8 cellular contexts compared by ENCODE assay signal in the genomic region with DNA sequence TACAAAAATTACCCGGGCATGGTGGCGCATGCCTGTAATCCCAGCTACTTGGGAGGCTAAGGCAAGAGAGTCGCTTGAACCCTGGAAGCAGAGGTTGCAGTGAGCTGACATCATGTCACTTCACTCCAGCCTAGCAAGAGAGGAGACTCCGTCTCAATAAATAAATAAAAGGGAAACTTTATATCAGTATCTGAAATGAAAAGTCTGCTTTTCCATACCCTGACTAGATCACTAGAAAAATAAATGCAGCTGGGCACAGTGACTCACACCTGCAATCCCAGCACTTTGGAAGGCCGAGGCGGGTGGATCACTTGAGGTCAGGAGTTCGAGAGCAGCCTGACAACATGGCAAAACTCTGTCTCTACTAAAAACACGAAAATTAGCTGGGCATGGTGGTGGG. TPM values are rescaled to one million over a fixed set of nuclear protein-coding genes. Genes with fewer than 3 reads are reported as not detected.
A peak's percentile ranks its signal among the peaks of the same experiment; 100 is the strongest.
DNase-seq lines count a peak whose midpoint lies in the region; ATAC-seq and TF ChIP-seq lines count a peak whose summit lies in the region.
"Not testable (repeated sequence)": the region's sequence is repeated elsewhere in the genome, so short reads cannot be mapped to it uniquely, and the experiment has no call there.
"Had no signal": no experiment of that assay in that cellular context is flagged by ENCODE, and none has a peak within 500 bp of the region (broad histone marks: within the 10 kb centered on the region; RNA-seq: fewer than 3 reads in every experiment).

No MANE protein-coding gene starts in this region.

- not testable (repeated sequence) for H4K8ac ChIP-seq in IMR-90 (ENCODE audit: low read depth in 2 of 2, low read length in 2 of 2); trophoblast cell (ENCODE audit: low read depth, low read length)

- H3K4me1 ChIP-seq in IMR-90 (ENCODE audit: control insufficient read depth, insufficient read depth, low read length) (peaks cover 10% of the 10 kb centered on the region), trophoblast cell (ENCODE audit: control insufficient read depth in 1 of 2, insufficient read depth in 2 of 2, low read length in 2 of 2) (peaks cover 8 to 11% of the 10 kb centered on the region in 2 experiments)

- H3K27ac ChIP-seq in IMR-90 (ENCODE audit: insufficient read depth, low read length); trophoblast cell (ENCODE audit: low read depth, low read length): not testable (repeated sequence)

- not testable (repeated sequence) for TF ChIP-seq RAD21 in IMR-90 (IDR thresholded peaks at IDR 0.05; ENCODE audit: low read length)

- not testable (repeated sequence) for H3K79me2 ChIP-seq in trophoblast cell (ENCODE audit: control insufficient read depth, insufficient read depth, low read length, poor library complexity)

- not testable (repeated sequence) for H2BK15ac ChIP-seq in IMR-90 (ENCODE audit: low read depth, low read length)

- no CpG with 5 or more reads among the region's 8 CpGs for WGBS in IMR-90 (ENCODE audit: extremely low coverage in 2 of 2, insufficient read length in 1 of 2), 2 experiments
- WGBS in trophoblast cell (ENCODE audit: extremely low coverage, insufficient coverage, insufficient read length) = no CpG with 5 or more reads among the region's 8 CpGs

- in situ Hi-C loops in IMR-90 (cut with MboI; ENCODE audit: low sequenced_read_pairs) = not testable (repeated sequence)

- not testable (repeated sequence) for H4K91ac ChIP-seq in IMR-90 (ENCODE audit: insufficient read depth, low read depth, low read length); trophoblast cell (ENCODE audit: low read depth, low read length)

- CTCF ChIA-PET in IMR-90 (lab: Yijun Ruan, JAX) = not testable (repeated sequence)

- not testable (repeated sequence) for H3K27me3 ChIP-seq in IMR-90 (ENCODE audit: control insufficient read depth, insufficient read depth, low read length); MG63; trophoblast cell (ENCODE audit: insufficient read depth, low read length)

- not testable (repeated sequence) for BruUV-seq in IMR-90 (replicated peaks; lab: Mats Ljungman, UMichigan)

- not testable (repeated sequence) for H3K9me3 ChIP-seq in IMR-90 (ENCODE audit: control insufficient read depth, insufficient read depth, low read length); trophoblast cell (ENCODE audit: insufficient read depth, low read depth, low read length)
- peaks cover 20% of the 10 kb centered on the region for H3K9me3 ChIP-seq in MG63

- not testable (repeated sequence) for H2AFZ ChIP-seq in IMR-90 (replicated peaks; ENCODE audit: low read length, poor library complexity); trophoblast cell (ENCODE audit: insufficient read depth, low read length, poor library complexity)

- H2BK120ac ChIP-seq in IMR-90 (ENCODE audit: low read depth, low read length); trophoblast cell (ENCODE audit: insufficient read depth, low read length, poor library complexity): not testable (repeated sequence)

- not testable (repeated sequence) for H3K14ac ChIP-seq in IMR-90 (replicated peaks; ENCODE audit: low read depth, low read length); trophoblast cell (ENCODE audit: low read length)

- not testable (repeated sequence) for H3K9ac ChIP-seq in IMR-90 (ENCODE audit: low read depth, low read length); trophoblast cell (ENCODE audit: low read length)

- TF ChIP-seq POLR2A in IMR-90 (IDR thresholded peaks at IDR 0.05; ENCODE audit: low read depth, low read length) = not testable (repeated sequence)

- TF ChIP-seq CTCF in IMR-90 (conservative IDR thresholded peaks at IDR 0.05; ENCODE audit: low read depth, low read length); fibroblast of mammary gland (conservative IDR thresholded peaks at IDR 0.05; ENCODE audit: control insufficient read depth, insufficient read depth, low read depth, low read length): not testable (repeated sequence)

- not testable (repeated sequence) for H3K56ac ChIP-seq in IMR-90 (ENCODE audit: extremely low read depth, insufficient read depth, low read length)

- H4K12ac ChIP-seq in trophoblast cell (ENCODE audit: low read depth, low read length) = not testable (repeated sequence)

- not testable (repeated sequence) for H3K18ac ChIP-seq in IMR-90 (ENCODE audit: low read depth, low read length); trophoblast cell (ENCODE audit: low read length)

- H2BK5ac ChIP-seq in IMR-90 (ENCODE audit: low read depth, low read length, poor library complexity, severe bottlenecking); trophoblast cell (ENCODE audit: low read depth, low read length, poor library complexity): not testable (repeated sequence)

- H2AK9ac ChIP-seq in IMR-90 (replicated peaks; ENCODE audit: low read depth, low read length, poor library complexity) = not testable (repeated sequence)

- H3K4me3 ChIP-seq in IMR-90 (ENCODE audit: insufficient read depth, low read depth, low read length); MG63; fibroblast of mammary gland (ENCODE audit: control insufficient read depth, low read depth, low read length); trophoblast cell (ENCODE audit: low read depth, low read length): not testable (repeated sequence)

- not testable (repeated sequence) for H4K20me1 ChIP-seq in IMR-90 (ENCODE audit: insufficient read depth, low read length)

- POLR2A ChIA-PET in IMR-90 (lab: Charles Lee; ENCODE audit: unreplicated experiment) = not testable (repeated sequence)

- peak; percentile 46 for DNase-seq in EH (ENCODE audit: low read depth)
- DNase-seq in IMR-90 = peak; percentile 68
- DNase-seq in M059J (ENCODE audit: low read depth) = peak; percentile 33
- DNase-seq in MG63 = peak; percentile 43
- peak; percentile 30 for DNase-seq in fibroblast of mammary gland (ENCODE audit: low read depth)
- peak; percentile 39 for DNase-seq in fibroblast of peridontal ligament (ENCODE audit: extremely low read depth)
- not testable (repeated sequence) for DNase-seq in trophoblast cell

- not testable (repeated sequence) for H2AK5ac ChIP-seq in IMR-90 (ENCODE audit: low read depth, low read length); trophoblast cell (ENCODE audit: low read length)

- not testable (repeated sequence) for H3K23ac ChIP-seq in IMR-90 (ENCODE audit: low read depth, low read length); trophoblast cell (ENCODE audit: low read length)

- ATAC-seq in IMR-90 (ENCODE audit: low read depth) = peak; percentile 78

- not testable (repeated sequence) for H3K4ac ChIP-seq in IMR-90 (ENCODE audit: low read depth, low read length); trophoblast cell (ENCODE audit: low read depth, low read length)

- intact Hi-C loops in IMR-90 (cut with micrococcal nuclease) = not testable (repeated sequence)

- H4K5ac ChIP-seq in IMR-90 (ENCODE audit: low read depth, low read length) = not testable (repeated sequence)

- H3K4me2 ChIP-seq in IMR-90 (ENCODE audit: low read depth, low read length); trophoblast cell (ENCODE audit: low read length): not testable (repeated sequence)

- not testable (repeated sequence) for H2BK20ac ChIP-seq in IMR-90 (ENCODE audit: low read depth, low read length)

- dilution Hi-C loops in IMR-90 (cut with HindIII; ENCODE audit: low sequenced_read_pairs, unreplicated experiment) = not testable (repeated sequence)

- H2BK12ac ChIP-seq in trophoblast cell (ENCODE audit: low read length) = peak overlapping the region; percentile 63

- H3K79me1 ChIP-seq in IMR-90 (ENCODE audit: low read depth in 1 of 2, low read length in 2 of 2) = not testable (repeated sequence)
- H3K79me1 ChIP-seq in trophoblast cell (ENCODE audit: low read length) = peaks cover 13% of the 10 kb centered on the region

- H3K9me1 ChIP-seq in IMR-90 (ENCODE audit: insufficient read depth, low read length) = not testable (repeated sequence)

- H3K36me3 ChIP-seq in IMR-90 (ENCODE audit: control insufficient read depth, insufficient read depth, low read length); MG63; trophoblast cell (ENCODE audit: control insufficient read depth in 1 of 2, insufficient read depth in 2 of 2, low read length in 2 of 2): not testable (repeated sequence)

TF ChIP-seq in IMR-90, 13 proteins besides CTCF, POLR2A, EP300 and RAD21:
- 0 out of 2 replicates have a peak, but pooled peaks have one; percentile 7 for TF ChIP-seq FOS (IDR thresholded peaks at IDR 0.05; ENCODE audit: low read depth, low read length)

RNA-seq across cellular contexts. Expression of gene XYLT1, which starts 36.8 kb away (rescaled TPM):
- 11.1 and 12.7 TPM in 2 replicates for total RNA-seq in IMR-90 (2012; rRNA removed)
- 9.0 and 9.7 TPM in 2 replicates for polyA plus RNA-seq in IMR-90 (2012; rRNA removed)
- polyA plus RNA-seq in IMR-90 (2012; cell fraction: cytosol; rRNA removed) = 4.3 and 4.9 TPM in 2 replicates
- polyA plus RNA-seq in IMR-90 (2012; cell fraction: nucleus; rRNA removed; ENCODE audit: low replicate concordance) = 4.8 and 5.9 TPM in 2 replicates
- 6.3 and 10.3 TPM in 2 replicates for total RNA-seq in M059J (2014; rRNA removed; shearing (Covaris generic))
- 6.6 and 7.3 TPM in 2 replicates for total RNA-seq in MG63 (2014; rRNA removed; shearing (Covaris generic); ENCODE audit: low replicate concordance)
- 5.9 and 6.8 TPM in 2 replicates for polyA plus RNA-seq in trophoblast cell (2013)
- total RNA-seq: A172 had no signal
